11 cellular contexts compared by ENCODE assay signal in the genomic region with DNA sequence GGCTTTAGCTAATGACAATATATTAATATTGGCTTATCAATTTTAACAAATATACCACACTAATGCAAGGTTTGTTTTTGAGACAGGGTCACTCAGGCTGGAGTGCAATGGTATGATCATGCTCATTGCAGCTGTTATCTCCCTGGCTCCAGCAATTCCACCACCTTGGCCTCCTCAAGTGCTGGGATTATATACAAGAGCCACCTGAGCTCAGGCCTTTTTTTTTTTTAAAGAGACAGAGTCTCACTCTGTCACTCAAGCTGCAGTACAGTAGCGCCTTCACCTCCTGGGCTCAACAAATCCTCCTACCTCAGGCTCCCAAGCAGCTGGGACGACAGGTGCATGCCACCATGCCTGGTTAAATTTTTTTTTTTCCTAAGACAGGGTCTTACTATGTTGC. TPM values are rescaled to one million over a fixed set of nuclear protein-coding genes. Genes with fewer than 3 reads are reported as not detected.
DNase-seq lines count a peak whose midpoint lies in the region; ATAC-seq lines count a peak whose summit lies in the region.
"Had no signal": no experiment of that assay in that cellular context is flagged by ENCODE, and none has a peak within 500 bp of the region (broad histone marks: within the 10 kb centered on the region; RNA-seq: fewer than 3 reads in every experiment).

No MANE protein-coding gene starts in this region.

- DNase-seq in NCI-H2029 (lab: John Stamatoyannopoulos, UW) = peak; percentile 10
- no peak for DNase-seq in NCI-H2029 treated with DMSO at 0.1 percent for 48 hours (lab: John Stamatoyannopoulos, UW)
- peak; percentile 61 for DNase-seq in DMS53 (lab: John Stamatoyannopoulos, UW)
- DNase-seq in NCI-H510A treated with DMSO at 0.1 percent for 48 hours (lab: John Stamatoyannopoulos, UW) = peak; percentile 49
- DNase-seq in stimulated activated naive CD4-positive, alpha-beta T cell treated with Interleukin-2 at 50 U/mL for 16 hours (lab: John Stamatoyannopoulos, UW) = no peak
- no peak for DNase-seq in retina
- DNase-seq: Caco-2; CD8-positive, alpha-beta T cell had no signal

- ATAC-seq in esophagus mucosa (peak; percentile 10), HG03196 (IDR thresholded peaks at IDR 0.05; ENCODE audit: unreplicated experiment) (no peak)
- ATAC-seq: CD8-positive, alpha-beta T cell; HCT116 had no signal

RNA-seq across cellular contexts. Expression of gene DLG1, which starts 11.7 kb away (rescaled TPM):
- 113 TPM for total RNA-seq in esophagus mucosa

Comparison
In these comparisons a context has a peak if more than half of its experiments do, and no peak if none do; other contexts are left out.
1. DNase-seq: peak in NCI-H2029 (single experiment), DMS53 (single experiment) and NCI-H510A treated with DMSO at 0.1 percent for 48 hours (single experiment); none in NCI-H2029 treated with DMSO at 0.1 percent for 48 hours (single experiment), stimulated activated naive CD4-positive, alpha-beta T cell treated with Interleukin-2 at 50 U/mL for 16 hours (single experiment) and retina (single experiment).